In genomic region chr1:157073944-157074685, GRCh38 we compare ENCODE assay signal across 9 cellular contexts. TPM values are rescaled to one million over a fixed set of nuclear protein-coding genes. Genes with fewer than 3 reads are reported as not detected.
DNase-seq lines count a peak whose midpoint lies in the region; ATAC-seq, FAIRE-seq and TF ChIP-seq lines count a peak whose summit lies in the region.
"Had no signal": no experiment of that assay in that cellular context is flagged by ENCODE, and none has a peak within 500 bp of the region (broad histone marks: within the 10 kb centered on the region; RNA-seq: fewer than 3 reads in every experiment).

No MANE protein-coding gene starts in this region.

- no peaks in the 10 kb centered on the region for H3K9me3 Mint-ChIP-seq in activated CD4-positive, alpha-beta memory T cell treated with anti-CD3 and anti-CD28 coated beads, Interleukin-2, amount 10 ng/mL, durations not matched to agents 7 days and 5 days
- H3K9me3 Mint-ChIP-seq: central memory CD8-positive, alpha-beta T cell had no signal

- H3K18ac ChIP-seq in neuronal stem cell (ENCODE audit: low read length), result peak overlapping the region; percentile 68

- H2BK12ac ChIP-seq in neuronal stem cell (ENCODE audit: low read length), result no peak overlapping the region

- H3K14ac ChIP-seq in neuronal stem cell (ENCODE audit: low read length), result no peak overlapping the region

- H2AK5ac ChIP-seq in neuronal stem cell (ENCODE audit: low read depth, low read length), result no peak overlapping the region

- peak; percentile 60 for DNase-seq in activated CD4-positive, alpha-beta T cell treated with anti-CD3 and anti-CD28 coated beads for 48 hours
- no peak for DNase-seq in activated CD4-positive, alpha-beta T cell treated with anti-CD3 and anti-CD28 coated beads for 1 hour
- DNase-seq in NCI-H2196 treated with DMSO at 0.1 percent for 48 hours (lab: John Stamatoyannopoulos, UW; ENCODE audit: unreplicated experiment) (peak; percentile 41), fibroblast of pulmonary artery (ENCODE audit: low read depth) (peak; percentile 82), neuronal stem cell (ENCODE audit: low spot score) (peak; percentile 40), HTR-8/SVneo (ENCODE audit: insufficient read length, low spot score) (no peak)
- peak; percentile 40 for DNase-seq in activated CD4-positive, alpha-beta memory T cell treated with anti-CD3 and anti-CD28 coated beads, Interleukin-2, amount 10 ng/mL, durations not matched to agents 7 days and 5 days

- peaks cover 30% of the 10 kb centered on the region for H3K27me3 Mint-ChIP-seq in activated CD4-positive, alpha-beta memory T cell treated with anti-CD3 and anti-CD28 coated beads, Interleukin-2, amount 10 ng/mL, durations not matched to agents 7 days and 5 days

- no peak overlapping the region for H4K8ac ChIP-seq in neuronal stem cell (ENCODE audit: low read depth, low read length)

- POLR2A ChIA-PET in activated CD4-positive, alpha-beta memory T cell treated with anti-CD3 and anti-CD28 coated beads, Interleukin-2, amount 10 ng/mL, durations not matched to agents 7 days and 5 days (lab: Charles Lee), result no interaction called here

- no peak overlapping the region for H3K4ac ChIP-seq in neuronal stem cell (ENCODE audit: low read length)

- no peak overlapping the region for H3K9ac ChIP-seq in neuronal stem cell (ENCODE audit: low read depth, low read length, poor library complexity)

- no peak for ATAC-seq in HG02642 (IDR thresholded peaks at IDR 0.05; ENCODE audit: poor library complexity, unreplicated experiment)

- no peaks in the 10 kb centered on the region for H3K79me1 ChIP-seq in neuronal stem cell (ENCODE audit: low read depth, low read length)

- peak; percentile 65 for TF ChIP-seq CTCF in fibroblast of pulmonary artery (IDR thresholded peaks at IDR 0.05; ENCODE audit: low read length, missing control alignments)

- H2BK15ac ChIP-seq in neuronal stem cell (ENCODE audit: low read length), result peak overlapping the region; percentile 40

- H3K4me1 ChIP-seq in neuronal stem cell (ENCODE audit: control insufficient read depth in 2 of 2, insufficient read depth in 1 of 2, low read depth in 1 of 2, low read length in 2 of 2), result peaks cover 0 to 5% of the 10 kb centered on the region in 2 donors

- H3K4me3 Mint-ChIP-seq in activated CD4-positive, alpha-beta memory T cell treated with anti-CD3 and anti-CD28 coated beads, Interleukin-2, amount 10 ng/mL, durations not matched to agents 7 days and 5 days, result no peak overlapping the region
- H3K4me3 Mint-ChIP-seq: central memory CD8-positive, alpha-beta T cell had no signal

- H2AFZ ChIP-seq in neuronal stem cell (ENCODE audit: low read length), result peak overlapping the region; percentile 87

- no peak overlapping the region for H4K91ac ChIP-seq in neuronal stem cell (ENCODE audit: low read depth, low read length, poor library complexity)

- peaks cover 0 to 30% (median 0%) of the 10 kb centered on the region in 3 experiments for H3K27me3 ChIP-seq in neuronal stem cell (ENCODE audit: control insufficient read depth in 3 of 3, insufficient read depth in 3 of 3, low read depth in 1 of 3, low read length in 3 of 3)

- no peak overlapping the region for H3K4me2 ChIP-seq in neuronal stem cell (ENCODE audit: insufficient read depth, low read length, poor library complexity, severe bottlenecking)

- H3K27ac Mint-ChIP-seq in activated CD4-positive, alpha-beta memory T cell treated with anti-CD3 and anti-CD28 coated beads, Interleukin-2, amount 10 ng/mL, durations not matched to agents 7 days and 5 days, result no peak overlapping the region

- CTCF ChIA-PET in activated CD4-positive, alpha-beta memory T cell treated with anti-CD3 and anti-CD28 coated beads, Interleukin-2, amount 10 ng/mL, durations not matched to agents 7 days and 5 days (lab: Charles Lee), result interaction anchor here (0.8 to 2.7 kb wide), 20 partner anchors 8 to 182 kb away, joined by 3 to 14 read pairs (median 3); no protein-coding TSS in a partner anchor

- H3K4me1 Mint-ChIP-seq in activated CD4-positive, alpha-beta memory T cell treated with anti-CD3 and anti-CD28 coated beads, Interleukin-2, amount 10 ng/mL, durations not matched to agents 7 days and 5 days, result no peaks in the 10 kb centered on the region
- H3K4me1 Mint-ChIP-seq: central memory CD8-positive, alpha-beta T cell had no signal

- H2BK120ac ChIP-seq in neuronal stem cell (ENCODE audit: low read depth, low read length), result no peak overlapping the region

- no peak overlapping the region for H3K27ac ChIP-seq in neuronal stem cell (replicated peaks; ENCODE audit: low read length)

- no peaks in the 10 kb centered on the region for H3K36me3 Mint-ChIP-seq in activated CD4-positive, alpha-beta memory T cell treated with anti-CD3 and anti-CD28 coated beads, Interleukin-2, amount 10 ng/mL, durations not matched to agents 7 days and 5 days (ENCODE audit: low read depth)

- no CpG with 5 or more reads among the region's 35 CpGs for WGBS in neuronal stem cell (ENCODE audit: extremely low coverage in 2 of 2, insufficient read length in 2 of 2, insufficient replicate concordance in 1 of 2), 2 donors

- H2BK5ac ChIP-seq in neuronal stem cell (ENCODE audit: low read length), result no peak overlapping the region

- no peak overlapping the region for H3K4me3 ChIP-seq in fibroblast of pulmonary artery (replicated peaks; ENCODE audit: low read depth, low read length)
- H3K4me3 ChIP-seq in neuronal stem cell (ENCODE audit: low read length in 2 of 2), result no peak overlapping the region

- no peak overlapping the region for H3K23ac ChIP-seq in neuronal stem cell (ENCODE audit: low read depth, low read length, poor library complexity)

- H3K36me3 ChIP-seq in neuronal stem cell (replicated peaks in 1 of 2; ENCODE audit: control insufficient read depth in 2 of 2, insufficient read depth in 2 of 2, low read length in 2 of 2), result no peaks in the 10 kb centered on the region

- no peak for FAIRE-seq in HTR-8/SVneo (lab: Jason Lieb, UNC)

- no peaks in the 10 kb centered on the region for H3K9me3 ChIP-seq in neuronal stem cell (replicated peaks in 1 of 2; ENCODE audit: control insufficient read depth in 2 of 2, insufficient read depth in 1 of 2, low read depth in 1 of 2, low read length in 2 of 2)

RNA-seq across cellular contexts. Expression of gene ETV3L, which starts 25.5 kb away (rescaled TPM):
- not detected for total RNA-seq in activated CD4-positive, alpha-beta memory T cell treated with anti-CD3 and anti-CD28 coated beads, Interleukin-2, amount 10 ng/mL, durations not matched to agents 7 days and 5 days
- 0.04 TPM for polyA plus RNA-seq in neuronal stem cell (2013, experiment 1 of 2)
- polyA plus RNA-seq in neuronal stem cell (2013, experiment 2 of 2), result 0.03 TPM

RNA-seq across cellular contexts. Expression of gene ARHGEF11, which starts 28.6 kb away (rescaled TPM):
- total RNA-seq in activated CD4-positive, alpha-beta memory T cell treated with anti-CD3 and anti-CD28 coated beads, Interleukin-2, amount 10 ng/mL, durations not matched to agents 7 days and 5 days, result 10 to 100 TPM; 14.9 to 15.8 TPM
- 14.5 TPM for polyA plus RNA-seq in neuronal stem cell (2013, experiment 1 of 2)
- polyA plus RNA-seq in neuronal stem cell (2013, experiment 2 of 2), result 14.6 TPM

Comparison
In these comparisons a context has a peak if more than half of its experiments do, and no peak if none do; other contexts are left out.
1. DNase-seq: peak in activated CD4-positive, alpha-beta T cell treated with anti-CD3 and anti-CD28 coated beads for 48 hours (single experiment), NCI-H2196 treated with DMSO at 0.1 percent for 48 hours (single experiment), activated CD4-positive, alpha-beta memory T cell treated with anti-CD3 and anti-CD28 coated beads, Interleukin-2, amount 10 ng/mL, durations not matched to agents 7 days and 5 days (single experiment), fibroblast of pulmonary artery (single experiment) and neuronal stem cell (single experiment); none in activated CD4-positive, alpha-beta T cell treated with anti-CD3 and anti-CD28 coated beads for 1 hour (single experiment) and HTR-8/SVneo (single experiment).